8 cellular contexts compared by ENCODE assay signal in the genomic region with DNA sequence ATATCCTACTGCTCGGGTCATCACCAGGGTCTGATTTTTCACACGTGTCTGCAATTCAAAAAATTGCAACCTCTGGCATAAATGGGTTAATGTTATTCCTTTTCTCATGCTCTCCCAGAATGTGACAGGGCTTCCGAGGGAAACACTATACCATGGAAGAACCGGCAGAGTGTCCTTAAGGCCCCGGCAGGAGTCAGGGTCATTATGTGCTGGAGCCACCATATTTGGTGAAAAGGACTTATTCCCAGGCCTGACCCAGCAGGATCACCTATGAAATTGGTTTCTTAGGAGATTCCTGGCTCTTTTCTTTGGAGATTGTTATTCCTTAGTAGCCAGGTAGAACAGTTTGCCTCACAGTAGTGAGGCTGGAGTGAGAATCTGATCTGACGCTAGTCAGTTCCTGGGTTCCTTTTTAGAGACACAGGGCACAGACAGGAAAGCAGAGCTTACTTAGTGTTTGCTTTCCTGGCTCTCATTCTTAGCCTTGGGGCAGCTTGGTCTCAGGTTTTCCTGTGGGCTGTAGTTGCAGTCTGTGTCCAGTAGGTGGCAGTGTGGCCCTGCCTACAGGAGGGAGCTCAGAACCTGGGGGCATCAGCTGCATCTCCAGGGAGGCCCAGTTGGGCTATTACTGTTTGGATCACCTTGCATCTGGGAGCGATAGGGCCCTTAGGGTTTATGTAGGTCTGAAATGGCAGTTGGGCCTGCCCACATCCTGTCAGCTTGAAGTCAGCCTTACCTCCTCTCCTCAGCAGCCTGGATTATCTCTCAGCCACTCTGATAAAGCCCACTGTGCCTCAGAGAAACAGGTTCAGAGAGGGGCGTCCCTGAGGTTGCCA.
DNase-seq lines count a peak whose midpoint lies in the region; ATAC-seq and TF ChIP-seq lines count a peak whose summit lies in the region.

No MANE protein-coding gene starts in this region.

- no peak for ATAC-seq in HG03025 (IDR thresholded peaks at IDR 0.05; ENCODE audit: low FRiP score, unreplicated experiment)

- DNase-seq in NCI-H2081 treated with DMSO at 0.1 percent for 48 hours (lab: John Stamatoyannopoulos, UW) (peak; percentile 42), UCSD-AML1 (lab: John Stamatoyannopoulos, UW; ENCODE audit: unreplicated experiment) (peak; percentile 71), brain pericyte (ENCODE audit: low read depth, low spot score) (peak; percentile 42), inferior parietal cortex (ENCODE audit: extremely low spot score) (peak; percentile 91)
- DNase-seq in stimulated activated CD4-positive, alpha-beta T cell treated with anti-CD3 and anti-CD28 coated beads, Interleukin-1b, Interleukin-23, amount 100 ng/mL, for 48 hours = peak; percentile 75

- H3K27ac ChIP-seq in 22Rv1 = peak overlapping the region; percentile 89

- TF ChIP-seq CTCF in 22Rv1 (IDR thresholded peaks at IDR 0.05) (peak; percentile 98), GM12873 (IDR thresholded peaks at IDR 0.05; ENCODE audit: insufficient read depth, low read depth, low read length, missing control alignments) (peak; percentile 99)
